Comparison of ENCODE assay signal across 25 cellular contexts in the genomic region with DNA sequence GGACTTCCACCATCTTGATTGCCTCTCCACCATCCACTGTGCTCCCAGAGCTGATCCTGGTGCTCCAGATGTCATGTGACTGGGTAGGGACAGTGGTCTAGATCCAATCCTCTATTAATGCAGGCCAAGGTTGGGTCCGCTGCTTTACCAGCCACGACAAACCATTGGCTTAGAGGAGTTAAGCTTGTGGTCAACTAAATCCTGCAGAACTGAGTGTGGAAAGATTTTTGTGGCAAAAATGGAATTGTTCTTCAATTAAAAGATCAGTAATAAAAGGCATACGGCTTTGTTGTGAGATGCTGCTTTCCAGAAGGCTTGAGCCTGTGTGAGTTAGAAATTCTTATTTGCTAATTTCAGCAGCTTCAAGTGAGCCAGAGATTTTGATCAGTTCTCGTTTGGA. TPM values are rescaled to one million over a fixed set of nuclear protein-coding genes. Genes with fewer than 3 reads are reported as not detected.
"Had no signal": no experiment of that assay in that cellular context is flagged by ENCODE, and none has a peak within 500 bp of the region (broad histone marks: within the 10 kb centered on the region; RNA-seq: fewer than 3 reads in every experiment).

No MANE protein-coding gene starts in this region.

- H3K27me3 ChIP-seq: heart left ventricle, neutrophil, sigmoid colon, testis, tibial nerve had no signal

- H3K4me3 ChIP-seq: coronary artery, heart left ventricle, psoas muscle, sigmoid colon, testis, tibial nerve had no signal

- FAIRE-seq: endothelial cell of umbilical vein, islet of Langerhans, small intestine had no signal

- H3K4me1 ChIP-seq: psoas muscle, sigmoid colon, testis, tibial nerve had no signal

- H3K9me3 Mint-ChIP-seq: endodermal cell; stimulated activated effector memory CD8-positive, alpha-beta T cell treated with anti-CD3 and anti-CD28 coated beads, Interleukin-12 subunit alpha, Interleukin-12 subunit beta, amount 100 ng/mL, for 72 hours had no signal

- DNase-seq: effector CD4-positive, alpha-beta T cell; endodermal cell; erythroblast; foreskin melanocyte; heart left ventricle; hypothalamus; kidney glomerular epithelial cell; naive thymus-derived CD8-positive, alpha-beta T cell; psoas muscle; retina; sigmoid colon; small intestine; stimulated activated CD4-positive, alpha-beta T cell treated with anti-CD3 and anti-CD28 coated beads, Interleukin-4, amount 100 ng/mL, for 1 hour; stimulated activated CD8-positive, alpha-beta memory T cell treated with anti-CD3 and anti-CD28 coated beads, Interleukin-4, amount 100 ng/mL, for 48 hours; stimulated activated naive CD8-positive, alpha-beta T cell treated with anti-CD3 and anti-CD28 coated beads, Interleukin-15, Interleukin-2, amounts not matched to agents 100 U/mL and 50 U/mL, for 24 hours; testis had no signal

- H3K27ac Mint-ChIP-seq: naive thymus-derived CD8-positive, alpha-beta T cell; stimulated activated effector memory CD8-positive, alpha-beta T cell treated with anti-CD3 and anti-CD28 coated beads, Interleukin-12 subunit alpha, Interleukin-12 subunit beta, amount 100 ng/mL, for 72 hours had no signal

- ATAC-seq: heart left ventricle; naive thymus-derived CD8-positive, alpha-beta T cell; psoas muscle; stimulated activated effector memory CD8-positive, alpha-beta T cell treated with anti-CD3 and anti-CD28 coated beads, Interleukin-12 subunit alpha, Interleukin-12 subunit beta, amount 100 ng/mL, for 72 hours; stimulated activated naive CD8-positive, alpha-beta T cell treated with anti-CD3 and anti-CD28 coated beads, Interleukin-15, Interleukin-2, amounts not matched to agents 100 U/mL and 50 U/mL, for 24 hours had no signal

- H3K36me3 Mint-ChIP-seq: naive thymus-derived CD8-positive, alpha-beta T cell; stimulated activated effector memory CD8-positive, alpha-beta T cell treated with anti-CD3 and anti-CD28 coated beads, Interleukin-12 subunit alpha, Interleukin-12 subunit beta, amount 100 ng/mL, for 72 hours had no signal

- H3K27ac ChIP-seq: coronary artery, heart left ventricle, neutrophil, psoas muscle, sigmoid colon, testis, tibial nerve had no signal

- H3K4me3 Mint-ChIP-seq: endodermal cell; naive thymus-derived CD8-positive, alpha-beta T cell; stimulated activated effector memory CD8-positive, alpha-beta T cell treated with anti-CD3 and anti-CD28 coated beads, Interleukin-12 subunit alpha, Interleukin-12 subunit beta, amount 100 ng/mL, for 72 hours had no signal

- H3K9me3 ChIP-seq: heart left ventricle, neutrophil, psoas muscle, sigmoid colon, testis, tibial nerve had no signal

- H3K36me3 ChIP-seq: neutrophil, sigmoid colon, tibial nerve had no signal

- H3K4me1 Mint-ChIP-seq: naive thymus-derived CD8-positive, alpha-beta T cell; stimulated activated effector memory CD8-positive, alpha-beta T cell treated with anti-CD3 and anti-CD28 coated beads, Interleukin-12 subunit alpha, Interleukin-12 subunit beta, amount 100 ng/mL, for 72 hours had no signal

RNA-seq across cellular contexts. Expression of a gene that starts 30.7 kb away (rescaled TPM):
- total RNA-seq: dermis microvascular lymphatic vessel endothelial cell; endothelial cell of umbilical vein; glomerular endothelial cell; lung microvascular endothelial cell; naive thymus-derived CD8-positive, alpha-beta T cell had no signal
- polyA plus RNA-seq: naive thymus-derived CD8-positive, alpha-beta T cell had no signal
